10 cellular contexts compared by ENCODE assay signal in genomic region chr5:72597456-72597948, GRCh38.
DNase-seq lines count a peak whose midpoint lies in the region; ATAC-seq and TF ChIP-seq lines count a peak whose summit lies in the region.
"Had no signal": no experiment of that assay in that cellular context is flagged by ENCODE, and none has a peak within 500 bp of the region (broad histone marks: within the 10 kb centered on the region; RNA-seq: fewer than 3 reads in every experiment).

No MANE protein-coding gene starts in this region.

- H3K79me2 ChIP-seq in fibroblast of lung (ENCODE audit: control insufficient read depth, insufficient read depth, low read length): no peaks in the 10 kb centered on the region

- DNase-seq in Caco-2 (peak; percentile 22 to 55), SJCRH30 (peak; percentile 61 to 67), fibroblast of lung (ENCODE audit: low read depth in 2 of 2) (peak; percentile 80 to 97), non-pigmented ciliary epithelial cell (ENCODE audit: low read depth) (peak; percentile 84), KG1 (lab: John Stamatoyannopoulos, UW) (no peak), LoVo (ENCODE audit: low spot score) (no peak)
- DNase-seq: activated gamma-delta T cell treated with Interleukin-2 at 50 U/mL for 16 hours, mucosa of descending colon had no signal

- POLR2A ChIA-PET in Caco-2 (lab: Charles Lee): no interaction called here

- no peak overlapping the region for H3K4me3 ChIP-seq in Caco-2 (ENCODE audit: low read depth, low read length)
- no peak overlapping the region for H3K4me3 ChIP-seq in SJCRH30
- H3K4me3 ChIP-seq in fibroblast of lung (replicated peaks in 1 of 4; ENCODE audit: control extremely low read depth in 1 of 4, insufficient read depth in 1 of 4, low read depth in 3 of 4, low read length in 4 of 4): no peak overlapping the region
- H3K4me3 ChIP-seq: mucosa of descending colon had no signal

- H3K27me3 ChIP-seq in Caco-2 (replicated peaks; ENCODE audit: control insufficient read depth, insufficient read depth, low read length) (no peaks in the 10 kb centered on the region), SJCRH30 (no peaks in the 10 kb centered on the region), fibroblast of lung (ENCODE audit: control insufficient read depth, insufficient read depth, low read length) (no peaks in the 10 kb centered on the region)

- H3K27ac ChIP-seq in SJCRH30 (peak overlapping the region; percentile 48), fibroblast of lung (ENCODE audit: insufficient read depth, low read length) (peak overlapping the region; percentile 78)

- CTCF ChIA-PET in Caco-2 (lab: Charles Lee): interaction anchor here (1.5 kb wide), 1 partner anchor 13 kb away, joined by 7 read pairs; no protein-coding TSS in a partner anchor

- H3K36me3 ChIP-seq in Caco-2 (ENCODE audit: control insufficient read depth, insufficient read depth, low read length) (no peaks in the 10 kb centered on the region), SJCRH30 (no peaks in the 10 kb centered on the region), fibroblast of lung (ENCODE audit: control insufficient read depth, insufficient read depth, low read length) (no peaks in the 10 kb centered on the region)

- H3K4me1 ChIP-seq in Caco-2 (peaks cover 26% of the 10 kb centered on the region), SJCRH30 (peaks cover 16% of the 10 kb centered on the region), fibroblast of lung (ENCODE audit: control insufficient read depth, extremely low read depth, insufficient read depth, low read length) (peaks cover 33% of the 10 kb centered on the region)

- no peak overlapping the region for H3K9ac ChIP-seq in fibroblast of lung (ENCODE audit: insufficient read depth, low read length)

- ATAC-seq in GM18498 (IDR thresholded peaks at IDR 0.05; ENCODE audit: unreplicated experiment) (no peak), HG03045 (IDR thresholded peaks at IDR 0.05; ENCODE audit: unreplicated experiment) (no peak)
- ATAC-seq: mucosa of descending colon had no signal

- intact Hi-C loops in Caco-2 (cut with micrococcal nuclease; ENCODE audit: unreplicated experiment): no loop called here

- H3K9me3 Mint-ChIP-seq in Caco-2 (ENCODE audit: unreplicated experiment): peaks cover 11% of the 10 kb centered on the region

- TF ChIP-seq CTCF in Caco-2 (IDR thresholded peaks at IDR 0.05; ENCODE audit: insufficient read depth in 1 of 2, low read depth in 1 of 2, low read length in 1 of 2, severe bottlenecking in 1 of 2, unreplicated experiment in 1 of 2) (no peak), fibroblast of lung (conservative IDR thresholded peaks at IDR 0.05 in 1 of 2, IDR thresholded peaks at IDR 0.05 in 1 of 2; ENCODE audit: low read depth in 1 of 2, low read length in 2 of 2) (no peak)

- H3K4me2 ChIP-seq in fibroblast of lung (ENCODE audit: extremely low read depth, insufficient read depth, low read length): peak overlapping the region; percentile 68

- peaks cover 16% of the 10 kb centered on the region for H3K9me3 ChIP-seq in Caco-2
- peaks cover 10% of the 10 kb centered on the region for H3K9me3 ChIP-seq in SJCRH30 (replicated peaks)
- H3K9me3 ChIP-seq in fibroblast of lung (ENCODE audit: control insufficient read depth, insufficient read depth, low read depth, low read length): no peaks in the 10 kb centered on the region
- H3K9me3 ChIP-seq: mucosa of descending colon had no signal

- H3K36me3 Mint-ChIP-seq in Caco-2 (ENCODE audit: insufficient read depth, unreplicated experiment): no peaks in the 10 kb centered on the region

- peaks cover 15% of the 10 kb centered on the region for H3K4me1 Mint-ChIP-seq in Caco-2 (ENCODE audit: low read depth, unreplicated experiment)

- peak overlapping the region; percentile 78 for H3K27ac Mint-ChIP-seq in Caco-2 (ENCODE audit: unreplicated experiment)

- no peaks in the 10 kb centered on the region for H4K20me1 ChIP-seq in fibroblast of lung (ENCODE audit: control insufficient read depth, extremely low read depth, insufficient read depth, low read length)

- H3K27me3 Mint-ChIP-seq in Caco-2 (ENCODE audit: insufficient read depth, unreplicated experiment): no peaks in the 10 kb centered on the region

- H3K4me3 Mint-ChIP-seq in Caco-2 (ENCODE audit: unreplicated experiment): no peak overlapping the region

- BruUV-seq in Caco-2 (replicated peaks; lab: Mats Ljungman, UMichigan): no TSS peak

- peak overlapping the region; percentile 34 for H2AFZ ChIP-seq in fibroblast of lung (ENCODE audit: low read length)

Comparison
In these comparisons a context has a peak if more than half of its experiments do, and no peak if none do; other contexts are left out.
1. DNase-seq: peak in Caco-2 (2 of 2), SJCRH30 (2 of 2), fibroblast of lung (2 of 2) and non-pigmented ciliary epithelial cell (single experiment); none in KG1 (single experiment) and LoVo (single experiment).